ENCODE assay signal across 27 cellular contexts in the genomic region with DNA sequence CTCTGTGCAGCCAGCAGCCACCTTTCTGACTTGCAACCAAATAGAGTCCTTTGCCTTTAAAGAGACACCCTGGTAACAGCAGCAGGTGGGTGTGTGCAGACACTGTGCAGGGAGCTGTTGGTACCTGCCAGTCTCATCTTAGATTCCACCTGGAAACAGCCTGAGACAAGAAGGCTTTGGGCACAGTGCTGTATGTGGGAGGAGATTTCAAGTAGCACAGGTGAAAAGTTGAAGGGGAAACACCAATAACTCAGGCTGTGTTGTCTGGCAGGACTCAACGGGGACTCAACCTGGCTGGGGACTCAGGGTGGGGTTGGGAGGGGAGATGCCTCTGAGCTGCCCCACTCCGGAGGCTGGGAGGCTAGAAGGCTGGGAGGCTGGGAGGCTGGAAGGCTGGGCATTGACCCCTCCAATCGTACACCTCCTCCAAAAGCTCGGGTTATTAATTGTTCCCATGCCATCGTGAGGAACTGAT. TPM values are rescaled to one million over a fixed set of nuclear protein-coding genes. Genes with fewer than 3 reads are reported as not detected.
A peak's percentile ranks its signal among the peaks of the same experiment; 100 is the strongest.
DNase-seq lines count a peak whose midpoint lies in the region; FAIRE-seq and TF ChIP-seq lines count a peak whose summit lies in the region.
"Had no signal": no experiment of that assay in that cellular context is flagged by ENCODE, and none has a peak within 500 bp of the region (broad histone marks: within the 10 kb centered on the region; RNA-seq: fewer than 3 reads in every experiment).

No MANE protein-coding gene starts in this region.

- no peaks in the 10 kb centered on the region for H3K9me3 ChIP-seq in stomach smooth muscle (ENCODE audit: control insufficient read depth in 2 of 2, low read length in 2 of 2)
- H3K9me3 ChIP-seq: psoas muscle, suprapubic skin had no signal

- FAIRE-seq in bronchial epithelial cell (lab: Jason Lieb, UNC): no peak
- FAIRE-seq: GM12892, HTR-8/SVneo, islet of Langerhans, RCC 7860 had no signal

- H3K36me3 ChIP-seq in bronchial epithelial cell (ENCODE audit: control insufficient read depth, insufficient read depth, low read length) (no peaks in the 10 kb centered on the region), stomach smooth muscle (ENCODE audit: control insufficient read depth in 2 of 2, insufficient read depth in 2 of 2, low read length in 2 of 2) (peaks cover 0 to 3% of the 10 kb centered on the region in 2 donors)
- H3K36me3 ChIP-seq: suprapubic skin had no signal

- no peak overlapping the region for H3K9ac ChIP-seq in stomach smooth muscle (ENCODE audit: low read length in 2 of 2)

- peaks cover 72% of the 10 kb centered on the region for H3K4me1 ChIP-seq in stomach smooth muscle (ENCODE audit: control insufficient read depth, insufficient read depth, low read length)
- H3K4me1 ChIP-seq: psoas muscle had no signal

- DNase-seq in DMS79 treated with DMSO at 0.1 percent for 48 hours (lab: John Stamatoyannopoulos, UW): peak; percentile 45
- DNase-seq in bronchial epithelial cell (ENCODE audit: low read depth): peak; percentile 8
- no peak for DNase-seq in NCI-H526 treated with DMSO at 0.1 percent for 48 hours (lab: John Stamatoyannopoulos, UW)
- DNase-seq in stimulated activated CD4-positive, alpha-beta T cell treated with anti-CD3 and anti-CD28 coated beads, Interleukin-1b, Interleukin-23, amount 100 ng/mL, for 48 hours: no peak
- DNase-seq in stimulated activated CD4-positive, alpha-beta T cell treated with anti-CD3 and anti-CD28 coated beads, Interleukin-12 subunit alpha, Interleukin-12 subunit beta, amount 100 ng/mL, for 4 hours: no peak
- DNase-seq: activated CD4-positive, alpha-beta T cell treated with anti-CD3 and anti-CD28 coated beads for 36 hours; activated CD8-positive, alpha-beta T cell treated with anti-CD3 and anti-CD28 coated beads for 36 hours; amygdala; CD8-positive, alpha-beta memory T cell; H9; left ventricle myocardium superior; naive thymus-derived CD4-positive, alpha-beta T cell; NCI-H1048; NCI-H1694 treated with DMSO at 0.1 percent for 48 hours; NCI-H226; NCI-H748 treated with DMSO at 0.1 percent for 48 hours; SIG-M5; stimulated activated naive B cell treated with anti-CD40 and anti-IgM and Interleukin-4, amounts not matched to agents 10 μg/mL and 1 μg/mL and 100 μg/mL, for 72 hours had no signal

- H3K27ac ChIP-seq in layer of hippocampus (ENCODE audit: low read depth, low read length) (peak overlapping the region; percentile 53), stomach smooth muscle (ENCODE audit: low read length) (peak overlapping the region; percentile 58)
- H3K27ac ChIP-seq: psoas muscle, suprapubic skin had no signal

- TF ChIP-seq CTCF in bronchial epithelial cell (IDR thresholded peaks at IDR 0.05; ENCODE audit: insufficient read depth, low read length, severe bottlenecking): no peak

- peaks cover 3% of the 10 kb centered on the region for H3K27me3 ChIP-seq in bronchial epithelial cell (ENCODE audit: control insufficient read depth, insufficient read depth, low read length)
- no peaks in the 10 kb centered on the region for H3K27me3 ChIP-seq in layer of hippocampus (ENCODE audit: control insufficient read depth, insufficient read depth, low read length)
- H3K27me3 ChIP-seq in stomach smooth muscle (ENCODE audit: control insufficient read depth in 1 of 2, insufficient read depth in 2 of 2, low read length in 2 of 2): no peaks in the 10 kb centered on the region
- H3K27me3 ChIP-seq: suprapubic skin had no signal

- H3K4me3 ChIP-seq in bronchial epithelial cell (ENCODE audit: low read depth, low read length): no peak overlapping the region
- H3K4me3 ChIP-seq in stomach smooth muscle (ENCODE audit: low read length in 2 of 2): peak overlapping the region in 1 of 2 donors; percentile 15
- H3K4me3 ChIP-seq: psoas muscle, suprapubic skin had no signal

RNA-seq across cellular contexts. Expression of a gene that starts 6.7 kb away (rescaled TPM):
- under 0.01 and 0.26 TPM in 2 replicates for total RNA-seq in bronchial epithelial cell
- total RNA-seq: activated CD4-positive, alpha-beta T cell treated with anti-CD3 and anti-CD28 coated beads for 36 hours; activated CD8-positive, alpha-beta T cell treated with anti-CD3 and anti-CD28 coated beads for 36 hours; activated T-helper 17 cell treated with anti-CD3 and anti-CD28 coated beads, Interleukin-2, amount 50 U/mL, for 72 hours; CD8-positive, alpha-beta memory T cell; naive thymus-derived CD4-positive, alpha-beta T cell had no signal

Comparison
In these comparisons a context has a peak if more than half of its experiments do, and no peak if none do; other contexts are left out.
1. DNase-seq: peak in DMS79 treated with DMSO at 0.1 percent for 48 hours (single experiment) and bronchial epithelial cell (single experiment); none in NCI-H526 treated with DMSO at 0.1 percent for 48 hours (single experiment), stimulated activated CD4-positive, alpha-beta T cell treated with anti-CD3 and anti-CD28 coated beads, Interleukin-1b, Interleukin-23, amount 100 ng/mL, for 48 hours (single experiment) and stimulated activated CD4-positive, alpha-beta T cell treated with anti-CD3 and anti-CD28 coated beads, Interleukin-12 subunit alpha, Interleukin-12 subunit beta, amount 100 ng/mL, for 4 hours (single experiment).